Comparison of ENCODE assay signal across 17 cellular contexts in the genomic region with DNA sequence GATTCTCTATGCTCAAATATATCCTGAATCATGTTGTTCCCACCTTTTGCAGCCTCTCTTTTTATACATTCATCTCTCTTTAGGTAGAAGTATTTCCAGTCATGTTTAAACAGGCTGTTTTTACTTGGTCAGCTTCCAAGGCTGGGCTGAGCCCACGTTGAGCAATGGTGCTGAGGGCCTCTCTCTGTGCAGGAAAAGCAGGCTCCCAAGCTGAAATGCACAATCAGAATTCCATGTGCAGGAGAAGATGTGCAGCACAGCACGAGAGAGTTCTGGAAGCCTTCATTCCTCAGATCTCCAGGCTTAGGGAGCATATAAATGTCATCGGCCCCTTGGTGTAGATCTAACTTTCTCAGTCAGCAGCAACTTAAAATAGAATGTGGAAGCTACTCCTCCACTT.
DNase-seq lines count a peak whose midpoint lies in the region; ATAC-seq and TF ChIP-seq lines count a peak whose summit lies in the region.
"Had no signal": no experiment of that assay in that cellular context is flagged by ENCODE, and none has a peak within 500 bp of the region (broad histone marks: within the 10 kb centered on the region; RNA-seq: fewer than 3 reads in every experiment).

No MANE protein-coding gene starts in this region.

- H3K23ac ChIP-seq in IMR-90 (ENCODE audit: low read depth, low read length) (no peak overlapping the region), mesenchymal stem cell (ENCODE audit: low read length in 2 of 2) (no peak overlapping the region)

- H3K27me3 ChIP-seq in IMR-90 (ENCODE audit: control insufficient read depth, insufficient read depth, low read length) (peaks cover 4% of the 10 kb centered on the region; the same call in 1 of the 2 replicates), mesenchymal stem cell (ENCODE audit: control insufficient read depth in 1 of 2, insufficient read depth in 1 of 2, low read length in 2 of 2) (no peaks in the 10 kb centered on the region), HAP-1 (ENCODE audit: low read depth) (no peaks in the 10 kb centered on the region)
- H3K27me3 ChIP-seq: suprapubic skin had no signal

- H3K79me1 ChIP-seq in IMR-90 (ENCODE audit: low read depth in 1 of 2, low read length in 2 of 2) (no peaks in the 10 kb centered on the region), mesenchymal stem cell (replicated peaks; ENCODE audit: low read length, poor library complexity, severe bottlenecking) (no peaks in the 10 kb centered on the region)

- no peak overlapping the region for H3K18ac ChIP-seq in IMR-90 (ENCODE audit: low read depth, low read length)
- peak overlapping the region in 1 of 2 experiments; percentile 84 for H3K18ac ChIP-seq in mesenchymal stem cell (ENCODE audit: low read depth in 1 of 2, low read length in 2 of 2)

- no peak overlapping the region for H2AK9ac ChIP-seq in IMR-90 (replicated peaks; ENCODE audit: low read depth, low read length, poor library complexity)

- no peak overlapping the region for H3K27ac ChIP-seq in IMR-90 (ENCODE audit: insufficient read depth, low read length)
- no peak overlapping the region for H3K27ac ChIP-seq in mesenchymal stem cell (ENCODE audit: low read length, poor library complexity, severe bottlenecking)
- H3K27ac ChIP-seq: suprapubic skin had no signal

- no peak overlapping the region for H4K5ac ChIP-seq in IMR-90 (ENCODE audit: low read depth, low read length)

- H3K4me2 ChIP-seq in IMR-90 (ENCODE audit: low read depth, low read length) (no peak overlapping the region), mesenchymal stem cell (ENCODE audit: low read length, poor library complexity, severe bottlenecking) (no peak overlapping the region)

- H3K4ac ChIP-seq in IMR-90 (ENCODE audit: low read depth, low read length) (no peak overlapping the region), mesenchymal stem cell (ENCODE audit: low read depth in 1 of 2, low read length in 2 of 2) (no peak overlapping the region)

- no peak for TF ChIP-seq CTCF in AG10803 (conservative IDR thresholded peaks at IDR 0.05; ENCODE audit: low read length)
- TF ChIP-seq CTCF in IMR-90 (conservative IDR thresholded peaks at IDR 0.05; ENCODE audit: low read depth, low read length), result no peak
- no peak for TF ChIP-seq CTCF in epithelial cell of esophagus (IDR thresholded peaks at IDR 0.05; ENCODE audit: insufficient read depth, low read depth, low read length, missing control alignments)

- ATAC-seq in IMR-90 (ENCODE audit: low read depth), result peak; percentile 48
- ATAC-seq: activated T-cell treated with anti-CD3 and anti-CD28 coated beads, Interleukin-2, amount 50 U/mL, for 4 hours; CD8-positive, alpha-beta T cell had no signal

- POLR2A ChIA-PET in IMR-90 (lab: Charles Lee; ENCODE audit: unreplicated experiment), result no interaction called here

- H2BK15ac ChIP-seq in IMR-90 (ENCODE audit: low read depth, low read length) (no peak overlapping the region), mesenchymal stem cell (ENCODE audit: low read depth, poor library complexity, severe bottlenecking) (no peak overlapping the region)

- no peak overlapping the region for H2BK120ac ChIP-seq in IMR-90 (ENCODE audit: low read depth, low read length)
- no peak overlapping the region for H2BK120ac ChIP-seq in mesenchymal stem cell (ENCODE audit: low read depth, low read length)

- 60% methylated on average over 1 of the region's 3 CpGs; no CpG with 5 or more reads in 1 of the 2 experiments for WGBS in IMR-90 (ENCODE audit: extremely low coverage in 2 of 2, insufficient read length in 1 of 2), 2 experiments
- WGBS in mesenchymal stem cell, result 56% methylated on average over 3 of the region's 3 CpGs

- no peaks in the 10 kb centered on the region for H3K9me3 ChIP-seq in IMR-90 (ENCODE audit: control insufficient read depth, insufficient read depth, low read length)
- H3K9me3 ChIP-seq in mesenchymal stem cell (ENCODE audit: control insufficient read depth, low read length), result no peaks in the 10 kb centered on the region
- H3K9me3 ChIP-seq in HAP-1, result no peaks in the 10 kb centered on the region
- H3K9me3 ChIP-seq: suprapubic skin had no signal

- CTCF ChIA-PET in IMR-90 (lab: Yijun Ruan, JAX), result no interaction called here

- no peaks in the 10 kb centered on the region for H3K4me1 ChIP-seq in IMR-90 (ENCODE audit: control insufficient read depth, insufficient read depth, low read length)
- no peaks in the 10 kb centered on the region for H3K4me1 ChIP-seq in mesenchymal stem cell (ENCODE audit: control insufficient read depth, insufficient read depth, low read depth, low read length)
- H3K4me1 ChIP-seq in HAP-1, result no peaks in the 10 kb centered on the region
- H3K4me1 ChIP-seq: suprapubic skin had no signal

- no TSS peak for BruUV-seq in IMR-90 (replicated peaks; lab: Mats Ljungman, UMichigan)

- H2BK20ac ChIP-seq in IMR-90 (ENCODE audit: low read depth, low read length), result no peak overlapping the region

- H2BK5ac ChIP-seq in IMR-90 (ENCODE audit: low read depth, low read length, poor library complexity, severe bottlenecking), result no peak overlapping the region
- H2BK5ac ChIP-seq in mesenchymal stem cell (ENCODE audit: low read depth, low read length, poor library complexity, severe bottlenecking), result no peak overlapping the region

- H2AK5ac ChIP-seq in IMR-90 (ENCODE audit: low read depth, low read length), result no peak overlapping the region
- H2AK5ac ChIP-seq in mesenchymal stem cell (ENCODE audit: low read length, severe bottlenecking), result no peak overlapping the region

- H3K9ac ChIP-seq in IMR-90 (ENCODE audit: low read depth, low read length) (no peak overlapping the region), mesenchymal stem cell (ENCODE audit: low read length) (no peak overlapping the region)

- intact Hi-C loops in IMR-90 (cut with micrococcal nuclease), result no loop called here

- dilution Hi-C loops in IMR-90 (cut with HindIII; ENCODE audit: low sequenced_read_pairs, unreplicated experiment), result no loop called here

- no peak for TF ChIP-seq POLR2A in IMR-90 (IDR thresholded peaks at IDR 0.05; ENCODE audit: low read depth, low read length)

- H3K14ac ChIP-seq in IMR-90 (replicated peaks; ENCODE audit: low read depth, low read length) (no peak overlapping the region), mesenchymal stem cell (ENCODE audit: low read length in 2 of 2) (no peak overlapping the region)

- H2AFZ ChIP-seq in IMR-90 (replicated peaks; ENCODE audit: low read length, poor library complexity) (no peak overlapping the region), mesenchymal stem cell (ENCODE audit: low read depth, low read length) (no peak overlapping the region)

- H4K91ac ChIP-seq in IMR-90 (ENCODE audit: insufficient read depth, low read depth, low read length), result no peak overlapping the region
- peak overlapping the region; percentile 16 for H4K91ac ChIP-seq in mesenchymal stem cell (ENCODE audit: low read length)

- TF ChIP-seq RAD21 in IMR-90 (IDR thresholded peaks at IDR 0.05; ENCODE audit: low read length), result no peak

- H3K36me3 ChIP-seq in IMR-90 (ENCODE audit: control insufficient read depth, insufficient read depth, low read length), result no peaks in the 10 kb centered on the region
- H3K36me3 ChIP-seq in mesenchymal stem cell (ENCODE audit: control insufficient read depth in 1 of 2, insufficient read depth in 2 of 2, low read depth in 1 of 2, low read length in 2 of 2), result no peaks in the 10 kb centered on the region
- no peaks in the 10 kb centered on the region for H3K36me3 ChIP-seq in HAP-1 (replicated peaks)
- H3K36me3 ChIP-seq: suprapubic skin had no signal

- no peak overlapping the region for H4K8ac ChIP-seq in IMR-90 (ENCODE audit: low read depth in 2 of 2, low read length in 2 of 2)
- H4K8ac ChIP-seq in mesenchymal stem cell (ENCODE audit: low read length), result no peak overlapping the region

- H2BK12ac ChIP-seq in mesenchymal stem cell (ENCODE audit: low read length in 2 of 2), result peak overlapping the region in 1 of 2 experiments; percentile 4

- no peak overlapping the region for H3K56ac ChIP-seq in IMR-90 (ENCODE audit: extremely low read depth, insufficient read depth, low read length)

- no peaks in the 10 kb centered on the region for H4K20me1 ChIP-seq in IMR-90 (ENCODE audit: insufficient read depth, low read length)

- peak; percentile 46 for DNase-seq in AG10803 (ENCODE audit: low read depth)
- peak; percentile 30 for DNase-seq in IMR-90
- DNase-seq in epithelial cell of esophagus (ENCODE audit: low read depth), result peak; percentile 84
- DNase-seq in mesenchymal stem cell, result peak; percentile 32
- DNase-seq in NK-92 (lab: John Stamatoyannopoulos, UW; ENCODE audit: unreplicated experiment), result no peak
- no peak for DNase-seq in HAP-1 (ENCODE audit: low spot score in 2 of 2)
- DNase-seq in stimulated activated naive CD4-positive, alpha-beta T cell treated with Interleukin-2 at 50 U/mL for 16 hours (lab: John Stamatoyannopoulos, UW), result no peak
- DNase-seq: activated CD4-positive, alpha-beta T cell treated with anti-CD3 and anti-CD28 coated beads for 1 hour; activated CD8-positive, alpha-beta memory T cell treated with anti-CD3 and anti-CD28 coated beads for 24 hours; activated naive CD4-positive, alpha-beta T cell treated with Interleukin-2 at 50 U/mL for 16 hours; activated T-cell treated with anti-CD3 and anti-CD28 coated beads, Interleukin-2, amount 50 U/mL, for 4 hours; CD8-positive, alpha-beta T cell; H7; KG1; NCI-H1048; NCI-H1930 had no signal

- in situ Hi-C loops in IMR-90 (cut with MboI; ENCODE audit: low sequenced_read_pairs) (no loop called here), HAP-1 (cut with MboI; ENCODE audit: low sequenced_read_pairs) (no loop called here)

- H3K4me3 ChIP-seq in AG10803 (ENCODE audit: low read length) (no peak overlapping the region), IMR-90 (ENCODE audit: insufficient read depth, low read depth, low read length) (no peak overlapping the region), epithelial cell of esophagus (ENCODE audit: low read length) (no peak overlapping the region), mesenchymal stem cell (ENCODE audit: insufficient read depth in 1 of 2, low read depth in 1 of 2, low read length in 2 of 2) (no peak overlapping the region), HAP-1 (no peak overlapping the region)
- H3K4me3 ChIP-seq: suprapubic skin had no signal

- H3K9me1 ChIP-seq in IMR-90 (ENCODE audit: insufficient read depth, low read length), result no peaks in the 10 kb centered on the region

TF ChIP-seq in IMR-90, 13 proteins besides CTCF, POLR2A, EP300 and RAD21 (continues in another document):
- TF ChIP-seq BHLHE40 (IDR thresholded peaks at IDR 0.05; ENCODE audit: low read depth, low read length) (no peak), CHD1 (IDR thresholded peaks at IDR 0.05; ENCODE audit: low read depth, low read length) (no peak), MAFK (IDR thresholded peaks at IDR 0.05; ENCODE audit: low read depth, low read length) (no peak), RFX5 (IDR thresholded peaks at IDR 0.05; ENCODE audit: low read depth, low read length) (no peak)
- TF ChIP-seq, protein P1, sequence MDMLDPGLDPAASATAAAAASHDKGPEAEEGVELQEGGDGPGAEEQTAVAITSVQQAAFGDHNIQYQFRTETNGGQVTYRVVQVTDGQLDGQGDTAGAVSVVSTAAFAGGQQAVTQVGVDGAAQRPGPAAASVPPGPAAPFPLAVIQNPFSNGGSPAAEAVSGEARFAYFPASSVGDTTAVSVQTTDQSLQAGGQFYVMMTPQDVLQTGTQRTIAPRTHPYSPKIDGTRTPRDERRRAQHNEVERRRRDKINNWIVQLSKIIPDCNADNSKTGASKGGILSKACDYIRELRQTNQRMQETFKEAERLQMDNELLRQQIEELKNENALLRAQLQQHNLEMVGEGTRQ (IDR thresholded peaks at IDR 0.05; ENCODE audit: low read depth, low read length), result no peak

Comparison
In these comparisons a context has a peak if more than half of its experiments do, and no peak if none do; other contexts are left out.
1. DNase-seq: peak in AG10803 (single experiment), IMR-90 (single experiment), epithelial cell of esophagus (single experiment) and mesenchymal stem cell (single experiment); none in NK-92 (single experiment), HAP-1 (0 of 2) and stimulated activated naive CD4-positive, alpha-beta T cell treated with Interleukin-2 at 50 U/mL for 16 hours (single experiment).